Comparison of ENCODE assay signal across 10 cellular contexts in genomic region chr11:126163074-126163700, GRCh38. TPM values are rescaled to one million over a fixed set of nuclear protein-coding genes. Genes with fewer than 3 reads are reported as not detected.
DNase-seq lines count a peak whose midpoint lies in the region; ATAC-seq and TF ChIP-seq lines count a peak whose summit lies in the region.
"Had no signal": no experiment of that assay in that cellular context is flagged by ENCODE, and none has a peak within 500 bp of the region (broad histone marks: within the 10 kb centered on the region; RNA-seq: fewer than 3 reads in every experiment).

No MANE protein-coding gene starts in this region.

- H3K4me3 ChIP-seq in epithelial cell of esophagus (ENCODE audit: low read length) = no peak overlapping the region

- ATAC-seq in omental fat pad (ENCODE audit: low FRiP score) = peak; percentile 91
- no peak for ATAC-seq in HG03521 (IDR thresholded peaks at IDR 0.05; ENCODE audit: unreplicated experiment)
- no peak for ATAC-seq in HG02610 (IDR thresholded peaks at IDR 0.05; ENCODE audit: unreplicated experiment)
- ATAC-seq in HG02763 (IDR thresholded peaks at IDR 0.05; ENCODE audit: unreplicated experiment) = no peak
- ATAC-seq: HCT116 had no signal

- TF ChIP-seq CTCF in epithelial cell of esophagus (IDR thresholded peaks at IDR 0.05; ENCODE audit: insufficient read depth, low read depth, low read length, missing control alignments) = no peak
- TF ChIP-seq CTCF in omental fat pad (IDR thresholded peaks at IDR 0.05) = no peak

- in situ Hi-C loops in Caki2 (cut with HindIII; ENCODE audit: low pct_unique_long_range_greater_than_20kb, low sequenced_read_pairs) = no loop called here

- DNase-seq in Caki2 (ENCODE audit: low read depth) (peak; percentile 79), NCI-H446 treated with DMSO at 0.1 percent for 48 hours (lab: John Stamatoyannopoulos, UW) (peak; percentile 90), epithelial cell of esophagus (ENCODE audit: low read depth) (peak; percentile 71), omental fat pad (ENCODE audit: low spot score) (peak; percentile 52), DMS114 treated with DMSO at 0.1 percent for 48 hours (lab: John Stamatoyannopoulos, UW; ENCODE audit: unreplicated experiment) (no peak)
- DNase-seq: T-helper 9 cell had no signal

RNA-seq across cellular contexts. Expression of gene RPUSD4, which starts 48.3 kb away (rescaled TPM):
- total RNA-seq in Caki2 (2014; rRNA removed; shearing (Covaris generic); ENCODE audit: low replicate concordance) = 9.2 and 11.7 TPM in 2 replicates
- 10 to 100 TPM; 19.3 to 42.0 (median 24.0) TPM for total RNA-seq in omental fat pad

RNA-seq across cellular contexts. Expression of gene FAM118B, which starts 48.4 kb away (rescaled TPM):
- 2.3 and 5.7 TPM in 2 replicates for total RNA-seq in Caki2 (2014; rRNA removed; shearing (Covaris generic); ENCODE audit: low replicate concordance)
- 10 to 100 TPM; 12.1 to 16.1 (median 13.3) TPM for total RNA-seq in omental fat pad
